1 cellular context compared by ENCODE assay signal in genomic region chr17:72556944-72557826, GRCh38.
TF ChIP-seq lines count a peak whose summit lies in the region.

No MANE protein-coding gene starts in this region.

TF ChIP-seq in HepG2, 621 proteins besides CTCF, POLR2A, EP300 and RAD21 (continued from another document and continues in another):
- no peak for TF ChIP-seq ARID4A (CRISPR knock-in tag; IDR thresholded peaks at IDR 0.05; ENCODE audit: borderline replicate concordance)
- no peak for TF ChIP-seq XBP1 (CRISPR knock-in tag; IDR thresholded peaks at IDR 0.05)
- no peak for TF ChIP-seq ZNF83 (CRISPR knock-in tag; IDR thresholded peaks at IDR 0.05; ENCODE audit: borderline replicate concordance)
- TF ChIP-seq ATRX (CRISPR knock-in tag; IDR thresholded peaks at IDR 0.05; ENCODE audit: borderline replicate concordance), result no peak
- no peak for TF ChIP-seq SKIL (CRISPR knock-in tag; IDR thresholded peaks at IDR 0.05; ENCODE audit: borderline replicate concordance)
- TF ChIP-seq JDP2 (CRISPR knock-in tag; IDR thresholded peaks at IDR 0.05; ENCODE audit: borderline replicate concordance), result no peak
- TF ChIP-seq ZNF644 (CRISPR knock-in tag; IDR thresholded peaks at IDR 0.05; ENCODE audit: low read depth), result no peak
- TF ChIP-seq SMAD3 (CRISPR knock-in tag; IDR thresholded peaks at IDR 0.05), result no peak
- TF ChIP-seq ATF7-NPFF (CRISPR knock-in tag; IDR thresholded peaks at IDR 0.05; ENCODE audit: low read depth), result no peak
- TF ChIP-seq ETS1 (CRISPR knock-in tag; IDR thresholded peaks at IDR 0.05), result no peak
- TF ChIP-seq NCOA1 (CRISPR knock-in tag; IDR thresholded peaks at IDR 0.05), result no peak
- TF ChIP-seq EED (CRISPR knock-in tag; IDR thresholded peaks at IDR 0.05), result 0 out of 2 replicates have a peak, but pooled peaks have one; percentile 48
- TF ChIP-seq ZBTB20 (CRISPR knock-in tag; IDR thresholded peaks at IDR 0.05; ENCODE audit: borderline replicate concordance, low read depth), result peak; percentile 48; the same call in 1 of the 2 replicates
- TF ChIP-seq ZBTB49 (CRISPR knock-in tag; IDR thresholded peaks at IDR 0.05; ENCODE audit: borderline replicate concordance), result no peak
- no peak for TF ChIP-seq CSRNP1 (CRISPR knock-in tag; IDR thresholded peaks at IDR 0.05)
- no peak for TF ChIP-seq SUZ12 (IDR thresholded peaks at IDR 0.05; ENCODE audit: low read depth, low read length)
- TF ChIP-seq ZNF343 (CRISPR knock-in tag; IDR thresholded peaks at IDR 0.05), result no peak
- no peak for TF ChIP-seq GATAD1 (CRISPR knock-in tag; IDR thresholded peaks at IDR 0.05)
- no peak for TF ChIP-seq PLSCR1 (CRISPR knock-in tag; IDR thresholded peaks at IDR 0.05; ENCODE audit: borderline replicate concordance)
- no peak for TF ChIP-seq GFI1 (CRISPR knock-in tag; IDR thresholded peaks at IDR 0.05; ENCODE audit: borderline replicate concordance)
- TF ChIP-seq PHF21A (CRISPR knock-in tag; IDR thresholded peaks at IDR 0.05), result no peak
- no peak for TF ChIP-seq ZBTB39 (CRISPR knock-in tag; IDR thresholded peaks at IDR 0.05)
- peak; percentile 82 for TF ChIP-seq SMC3 (IDR thresholded peaks at IDR 0.05; ENCODE audit: low read length)
- TF ChIP-seq NBN (conservative IDR thresholded peaks at IDR 0.05), result peak; percentile 97
- no peak for TF ChIP-seq GRHL1 (CRISPR knock-in tag; conservative IDR thresholded peaks at IDR 0.05)
- TF ChIP-seq KDM3A (CRISPR knock-in tag; IDR thresholded peaks at IDR 0.05; ENCODE audit: low read depth), result peak; percentile 69; the same call in 1 of the 2 replicates
- TF ChIP-seq ZMYM3 (CRISPR knock-in tag; IDR thresholded peaks at IDR 0.05), result no peak
- no peak for TF ChIP-seq ATF7 (IDR thresholded peaks at IDR 0.05)
- TF ChIP-seq ATF7 (CRISPR knock-in tag; IDR thresholded peaks at IDR 0.05), result no peak
- TF ChIP-seq PCBP1 (IDR thresholded peaks at IDR 0.05; ENCODE audit: borderline replicate concordance, low read depth, low read length), result no peak
- TF ChIP-seq BCL3 (CRISPR knock-in tag; IDR thresholded peaks at IDR 0.05), result 0 out of 2 replicates have a peak, but pooled peaks have one; percentile 43
- TF ChIP-seq YEATS2 (CRISPR knock-in tag; IDR thresholded peaks at IDR 0.05; ENCODE audit: borderline replicate concordance), result no peak
- TF ChIP-seq ELF1 (CRISPR knock-in tag; IDR thresholded peaks at IDR 0.05), result no peak
- no peak for TF ChIP-seq NFKB2 (CRISPR knock-in tag; IDR thresholded peaks at IDR 0.05; ENCODE audit: borderline replicate concordance)
- no peak for TF ChIP-seq ZNF251 (CRISPR knock-in tag; IDR thresholded peaks at IDR 0.05)
- TF ChIP-seq ZNF44 (CRISPR knock-in tag; IDR thresholded peaks at IDR 0.05), result no peak
- no peak for TF ChIP-seq BATF2 (CRISPR knock-in tag; IDR thresholded peaks at IDR 0.05)
- TF ChIP-seq ZNF781 (CRISPR knock-in tag; IDR thresholded peaks at IDR 0.05; ENCODE audit: borderline replicate concordance, not compliant biosample characterization), result peak; percentile 48
- no peak for TF ChIP-seq PCBP2 (optimal IDR thresholded peaks at IDR 0.05; ENCODE audit: low read depth, low read length, poor library complexity, severe bottlenecking)
- TF ChIP-seq BCL6 (CRISPR knock-in tag; IDR thresholded peaks at IDR 0.05), result 0 out of 2 replicates have a peak, but pooled peaks have one; percentile 11
- TF ChIP-seq ZUFSP (CRISPR knock-in tag; IDR thresholded peaks at IDR 0.05; ENCODE audit: borderline replicate concordance), result no peak
- no peak for TF ChIP-seq U2AF2 (IDR thresholded peaks at IDR 0.05; ENCODE audit: low read depth, low read length)
